ENCODE assay signal across 8 cellular contexts in the genomic region with DNA sequence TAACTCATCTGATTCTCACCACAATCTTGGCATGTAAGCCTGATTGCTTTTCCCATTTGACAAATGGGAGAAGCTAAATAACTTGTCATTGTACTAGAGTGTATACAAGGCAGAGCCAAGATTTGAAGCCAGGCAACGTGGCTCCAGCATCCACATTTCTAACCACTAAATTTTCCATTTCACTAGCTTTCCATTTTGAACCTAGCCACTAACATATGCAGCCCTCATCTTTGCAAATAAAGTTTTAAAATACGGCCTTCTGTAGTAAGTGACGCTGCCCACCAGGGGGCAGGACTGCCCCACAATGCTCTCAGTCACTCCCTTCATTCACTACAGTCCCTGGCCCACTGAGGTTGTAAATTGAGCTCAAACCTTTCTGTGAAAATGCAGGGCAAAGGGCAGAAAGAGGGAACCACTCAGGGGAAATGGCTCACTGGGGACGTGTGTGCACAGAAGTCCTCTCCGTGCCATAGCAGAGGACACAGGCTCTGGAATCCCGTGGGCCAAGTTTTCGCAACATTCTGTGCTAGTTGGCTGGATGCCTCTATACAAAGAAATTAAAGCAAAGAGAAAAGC.
DNase-seq lines count a peak whose midpoint lies in the region; ATAC-seq and TF ChIP-seq lines count a peak whose summit lies in the region.

No MANE protein-coding gene starts in this region.

- TF ChIP-seq EP300 in Ishikawa (IDR thresholded peaks at IDR 0.05; ENCODE audit: borderline replicate concordance), result no peak

- ATAC-seq in GM21529 (IDR thresholded peaks at IDR 0.05; ENCODE audit: unreplicated experiment), result peak; percentile 88
- peak; percentile 97 for ATAC-seq in left lobe of liver

- DNase-seq in NCI-H2081 (lab: John Stamatoyannopoulos, UW) (peak; percentile 60 to 69), NCI-H2081 treated with DMSO at 0.1 percent for 48 hours (lab: John Stamatoyannopoulos, UW) (no peak), SHP77 treated with DMSO at 0.1 percent for 48 hours (lab: John Stamatoyannopoulos, UW) (peak; percentile 44), cerebellum (ENCODE audit: low spot score) (peak; percentile 77), left lobe of liver (ENCODE audit: low spot score) (peak; percentile 89)
- DNase-seq in stimulated activated CD8-positive, alpha-beta memory T cell treated with anti-CD3 and anti-CD28 coated beads, Interleukin-7, amount 100 ng/mL, for 24 hours (ENCODE audit: low read depth), result peak; percentile 9

- TF ChIP-seq RAD21 in Ishikawa (IDR thresholded peaks at IDR 0.05; ENCODE audit: low read depth), result peak; percentile 99

TF ChIP-seq in Ishikawa, 13 proteins besides CTCF, POLR2A, EP300 and RAD21:
- TF ChIP-seq TEAD4 (IDR thresholded peaks at IDR 0.05) (no peak), TCF12 (IDR thresholded peaks at IDR 0.05; ENCODE audit: low read depth) (0 out of 2 replicates have a peak, but pooled peaks have one; percentile 11), NFIC (IDR thresholded peaks at IDR 0.05) (no peak), CEBPB (IDR thresholded peaks at IDR 0.05) (peak; percentile 43; the same call in 1 of the 2 replicates), TAF1 (IDR thresholded peaks at IDR 0.05; ENCODE audit: low read depth) (no peak), CREB1 (IDR thresholded peaks at IDR 0.05; ENCODE audit: low read depth) (no peak), FOXM1 (IDR thresholded peaks at IDR 0.05; ENCODE audit: borderline replicate concordance, low read depth) (no peak), ZBTB7A (IDR thresholded peaks at IDR 0.05; ENCODE audit: low read depth) (no peak), EGR1 (IDR thresholded peaks at IDR 0.05) (no peak)
- TF ChIP-seq, protein P1, sequence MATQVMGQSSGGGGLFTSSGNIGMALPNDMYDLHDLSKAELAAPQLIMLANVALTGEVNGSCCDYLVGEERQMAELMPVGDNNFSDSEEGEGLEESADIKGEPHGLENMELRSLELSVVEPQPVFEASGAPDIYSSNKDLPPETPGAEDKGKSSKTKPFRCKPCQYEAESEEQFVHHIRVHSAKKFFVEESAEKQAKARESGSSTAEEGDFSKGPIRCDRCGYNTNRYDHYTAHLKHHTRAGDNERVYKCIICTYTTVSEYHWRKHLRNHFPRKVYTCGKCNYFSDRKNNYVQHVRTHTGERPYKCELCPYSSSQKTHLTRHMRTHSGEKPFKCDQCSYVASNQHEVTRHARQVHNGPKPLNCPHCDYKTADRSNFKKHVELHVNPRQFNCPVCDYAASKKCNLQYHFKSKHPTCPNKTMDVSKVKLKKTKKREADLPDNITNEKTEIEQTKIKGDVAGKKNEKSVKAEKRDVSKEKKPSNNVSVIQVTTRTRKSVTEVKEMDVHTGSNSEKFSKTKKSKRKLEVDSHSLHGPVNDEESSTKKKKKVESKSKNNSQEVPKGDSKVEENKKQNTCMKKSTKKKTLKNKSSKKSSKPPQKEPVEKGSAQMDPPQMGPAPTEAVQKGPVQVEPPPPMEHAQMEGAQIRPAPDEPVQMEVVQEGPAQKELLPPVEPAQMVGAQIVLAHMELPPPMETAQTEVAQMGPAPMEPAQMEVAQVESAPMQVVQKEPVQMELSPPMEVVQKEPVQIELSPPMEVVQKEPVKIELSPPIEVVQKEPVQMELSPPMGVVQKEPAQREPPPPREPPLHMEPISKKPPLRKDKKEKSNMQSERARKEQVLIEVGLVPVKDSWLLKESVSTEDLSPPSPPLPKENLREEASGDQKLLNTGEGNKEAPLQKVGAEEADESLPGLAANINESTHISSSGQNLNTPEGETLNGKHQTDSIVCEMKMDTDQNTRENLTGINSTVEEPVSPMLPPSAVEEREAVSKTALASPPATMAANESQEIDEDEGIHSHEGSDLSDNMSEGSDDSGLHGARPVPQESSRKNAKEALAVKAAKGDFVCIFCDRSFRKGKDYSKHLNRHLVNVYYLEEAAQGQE (IDR thresholded peaks at IDR 0.05; ENCODE audit: low read depth), result no peak
- TF ChIP-seq, protein P2, sequence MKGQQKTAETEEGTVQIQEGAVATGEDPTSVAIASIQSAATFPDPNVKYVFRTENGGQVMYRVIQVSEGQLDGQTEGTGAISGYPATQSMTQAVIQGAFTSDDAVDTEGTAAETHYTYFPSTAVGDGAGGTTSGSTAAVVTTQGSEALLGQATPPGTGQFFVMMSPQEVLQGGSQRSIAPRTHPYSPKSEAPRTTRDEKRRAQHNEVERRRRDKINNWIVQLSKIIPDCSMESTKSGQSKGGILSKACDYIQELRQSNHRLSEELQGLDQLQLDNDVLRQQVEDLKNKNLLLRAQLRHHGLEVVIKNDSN (IDR thresholded peaks at IDR 0.05), result no peak
- TF ChIP-seq, protein P3, sequence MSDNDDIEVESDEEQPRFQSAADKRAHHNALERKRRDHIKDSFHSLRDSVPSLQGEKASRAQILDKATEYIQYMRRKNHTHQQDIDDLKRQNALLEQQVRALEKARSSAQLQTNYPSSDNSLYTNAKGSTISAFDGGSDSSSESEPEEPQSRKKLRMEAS (IDR thresholded peaks at IDR 0.05), result no peak
